16 cellular contexts compared by ENCODE assay signal in the genomic region with DNA sequence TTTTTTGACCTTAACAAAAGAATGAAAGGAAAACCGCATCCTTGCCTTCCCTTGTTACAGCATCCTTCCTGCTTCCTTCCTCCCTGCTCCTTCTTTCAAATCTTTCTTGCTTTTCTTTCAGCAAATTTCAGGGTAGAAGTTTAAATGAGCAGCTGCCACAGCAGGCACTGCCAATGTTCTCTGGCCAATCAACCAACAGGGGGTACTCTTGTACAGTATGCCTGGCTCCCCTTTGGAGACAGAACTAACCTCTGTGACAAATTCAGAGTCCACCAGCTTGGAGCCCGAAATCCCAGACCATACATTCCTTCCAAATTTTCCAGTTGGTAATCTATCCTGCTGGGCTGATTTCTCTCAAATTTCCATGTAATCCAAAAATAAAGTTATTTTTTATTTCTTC.
DNase-seq lines count a peak whose midpoint lies in the region; FAIRE-seq lines count a peak whose summit lies in the region.
"Had no signal": no experiment of that assay in that cellular context is flagged by ENCODE, and none has a peak within 500 bp of the region (broad histone marks: within the 10 kb centered on the region; RNA-seq: fewer than 3 reads in every experiment).

No MANE protein-coding gene starts in this region.

- no peak overlapping the region for H2AK5ac ChIP-seq in mesendoderm (ENCODE audit: low read length)

- no peak overlapping the region for H3K9ac ChIP-seq in mesendoderm (ENCODE audit: low read length)

- H3K23ac ChIP-seq in mesendoderm (ENCODE audit: low read length): no peak overlapping the region

- H2BK120ac ChIP-seq in mesendoderm (ENCODE audit: low read depth, low read length): no peak overlapping the region

- no peak for FAIRE-seq in RCC 7860 (lab: Jason Lieb, UNC)
- no peak for FAIRE-seq in GM19239 (lab: Jason Lieb, UNC)

- no peaks in the 10 kb centered on the region for H3K79me2 ChIP-seq in mesendoderm (ENCODE audit: control insufficient read depth, insufficient read depth, low read length)

- H3K4me1 ChIP-seq in mesendoderm (ENCODE audit: control insufficient read depth, low read depth, low read length): no peaks in the 10 kb centered on the region
- H3K4me1 ChIP-seq: Peyer's patch, stomach had no signal

- no peak overlapping the region for H3K4me3 ChIP-seq in mesendoderm (ENCODE audit: low read length)
- H3K4me3 ChIP-seq: Peyer's patch, stomach had no signal

- H4K8ac ChIP-seq in mesendoderm (ENCODE audit: low read depth, low read length): no peak overlapping the region

- no peak overlapping the region for H4K5ac ChIP-seq in mesendoderm (ENCODE audit: low read length)

- no peak overlapping the region for H2BK15ac ChIP-seq in mesendoderm (replicated peaks; ENCODE audit: low read depth)

- H3K27ac ChIP-seq in mesendoderm (ENCODE audit: low read depth, low read length): no peak overlapping the region
- H3K27ac ChIP-seq: epithelial cell of prostate, Peyer's patch, stomach had no signal

- H3K18ac ChIP-seq in mesendoderm (ENCODE audit: low read length): no peak overlapping the region

- no peaks in the 10 kb centered on the region for H3K79me1 ChIP-seq in mesendoderm (ENCODE audit: low read length)

- H3K4me2 ChIP-seq in mesendoderm (ENCODE audit: low read length): no peak overlapping the region

- no peaks in the 10 kb centered on the region for H3K27me3 ChIP-seq in mesendoderm (ENCODE audit: insufficient read depth, low read length, poor library complexity)
- H3K27me3 ChIP-seq: Peyer's patch, stomach had no signal

- no peak overlapping the region for H3K4ac ChIP-seq in mesendoderm (ENCODE audit: low read depth, low read length)

- H2BK5ac ChIP-seq in mesendoderm (ENCODE audit: low read length): no peak overlapping the region

- no CpG with 5 or more reads among the region's 2 CpGs for WGBS in mesendoderm (ENCODE audit: extremely low coverage, insufficient coverage, low lambda C conversion rate)

- DNase-seq in Ammon's horn (ENCODE audit: low spot score) (peak; percentile 7), HT1080 (ENCODE audit: low read depth) (peak; percentile 7), RCC 7860 (ENCODE audit: low spot score) (peak; percentile 8), mesendoderm (peak; percentile 30), GM19239 (ENCODE audit: insufficient read length, low spot score) (no peak), COLO829 (ENCODE audit: low spot score) (no peak), LoVo (ENCODE audit: low spot score) (no peak)
- DNase-seq: aorta, DMS79 treated with DMSO at 0.1 percent for 48 hours, NCI-H1092, NCI-H2171 treated with DMSO at 0.1 percent for 48 hours, Peyer's patch, retina, stomach, SW 1271 had no signal

- H3K56ac ChIP-seq in mesendoderm (ENCODE audit: low read length): no peak overlapping the region

- no peaks in the 10 kb centered on the region for H3K36me3 ChIP-seq in mesendoderm (ENCODE audit: control insufficient read depth, insufficient read depth, low read length)
- H3K36me3 ChIP-seq: Peyer's patch, stomach had no signal

Comparison
In these comparisons a context has a peak if more than half of its experiments do, and no peak if none do; other contexts are left out.
1. DNase-seq: peak in Ammon's horn (single experiment), HT1080 (single experiment), RCC 7860 (single experiment) and mesendoderm (single experiment); none in GM19239 (single experiment), COLO829 (single experiment) and LoVo (single experiment).